ENCODE assay signal across 8 cellular contexts in genomic region chr20:63381781-63382431, GRCh38. TPM values are rescaled to one million over a fixed set of nuclear protein-coding genes. Genes with fewer than 3 reads are reported as not detected.
DNase-seq lines count a peak whose midpoint lies in the region; ATAC-seq and TF ChIP-seq lines count a peak whose summit lies in the region.

No MANE protein-coding gene starts in this region.

- H2BK15ac ChIP-seq in mesendoderm (replicated peaks; ENCODE audit: low read depth): no peak overlapping the region

- POLR2A ChIA-PET in CD8-positive, alpha-beta memory T cell (lab: Charles Lee): no interaction called here

- H3K4ac ChIP-seq in mesendoderm (ENCODE audit: low read depth, low read length): no peak overlapping the region

- no peak overlapping the region for H4K5ac ChIP-seq in mesendoderm (ENCODE audit: low read length)

- TF ChIP-seq CTCF in cardiac muscle cell (IDR thresholded peaks at IDR 0.05; ENCODE audit: low read depth, low read length): peak; percentile 96

- no peak overlapping the region for H3K23ac ChIP-seq in mesendoderm (ENCODE audit: low read length)

- H2BK5ac ChIP-seq in mesendoderm (ENCODE audit: low read length): no peak overlapping the region

- peaks cover 6 to 11% (median 9%) of the 10 kb centered on the region in 5 donors for H3K9me3 Mint-ChIP-seq in CD8-positive, alpha-beta memory T cell

- H3K27me3 Mint-ChIP-seq in CD8-positive, alpha-beta memory T cell: peaks cover 17 to 24% of the 10 kb centered on the region in 2 donors

- WGBS in mesendoderm (ENCODE audit: extremely low coverage, insufficient coverage, low lambda C conversion rate): no CpG with 5 or more reads among the region's 22 CpGs

- H2BK120ac ChIP-seq in mesendoderm (ENCODE audit: low read depth, low read length): no peak overlapping the region

- no peak overlapping the region for H3K4me3 Mint-ChIP-seq in CD8-positive, alpha-beta memory T cell

- H3K4me1 ChIP-seq in CD8-positive, alpha-beta memory T cell (ENCODE audit: insufficient read depth, low read length): no peaks in the 10 kb centered on the region
- H3K4me1 ChIP-seq in cardiac muscle cell (ENCODE audit: low read depth): peaks cover 9% of the 10 kb centered on the region
- no peaks in the 10 kb centered on the region for H3K4me1 ChIP-seq in mesendoderm (ENCODE audit: control insufficient read depth, low read depth, low read length)

- H3K9me3 ChIP-seq in CD8-positive, alpha-beta memory T cell (ENCODE audit: low read length): no peaks in the 10 kb centered on the region
- no peaks in the 10 kb centered on the region for H3K9me3 ChIP-seq in cardiac muscle cell (ENCODE audit: low read depth)

- no peak overlapping the region for H3K27ac ChIP-seq in CD8-positive, alpha-beta memory T cell (ENCODE audit: low read depth, low read length)
- H3K27ac ChIP-seq in cardiac muscle cell: no peak overlapping the region
- H3K27ac ChIP-seq in mesendoderm (ENCODE audit: low read depth, low read length): no peak overlapping the region

- H3K79me2 ChIP-seq in mesendoderm (ENCODE audit: control insufficient read depth, insufficient read depth, low read length): no peaks in the 10 kb centered on the region

- H3K36me3 ChIP-seq in CD8-positive, alpha-beta memory T cell (ENCODE audit: insufficient read depth, low read length): no peaks in the 10 kb centered on the region
- no peaks in the 10 kb centered on the region for H3K36me3 ChIP-seq in cardiac muscle cell
- no peaks in the 10 kb centered on the region for H3K36me3 ChIP-seq in mesendoderm (ENCODE audit: control insufficient read depth, insufficient read depth, low read length)

- H4K8ac ChIP-seq in mesendoderm (ENCODE audit: low read depth, low read length): no peak overlapping the region

- no peak for ATAC-seq in HG02981 (IDR thresholded peaks at IDR 0.05; ENCODE audit: unreplicated experiment)

- H3K56ac ChIP-seq in mesendoderm (ENCODE audit: low read length): no peak overlapping the region

- peak in 3 of 5 donors; percentile 19 to 24 (median 21) for DNase-seq in CD8-positive, alpha-beta memory T cell
- DNase-seq in KBM-7 (peak; percentile 34), cardiac muscle cell (ENCODE audit: low read depth in 1 of 2, low spot score in 1 of 2) (peak in 1 of 2 donors; percentile 62), kidney tubule cell (ENCODE audit: low spot score) (no peak), mesendoderm (no peak)
- DNase-seq in activated T-cell treated with anti-CD3 and anti-CD28 coated beads, Interleukin-2, amount 50 U/mL, for 48 hours: peak; percentile 57 to 61
- DNase-seq in stimulated activated CD4-positive, alpha-beta T cell treated with anti-CD3 and anti-CD28 coated beads, Interleukin-2, amount 100 ng/mL, for 48 hours: peak; percentile 35 to 41

- H3K27ac Mint-ChIP-seq in CD8-positive, alpha-beta memory T cell: no peak overlapping the region

- H3K27me3 ChIP-seq in CD8-positive, alpha-beta memory T cell (ENCODE audit: insufficient read depth, low read length, poor library complexity, severe bottlenecking): peaks cover 6% of the 10 kb centered on the region
- H3K27me3 ChIP-seq in cardiac muscle cell: peaks cover 3% of the 10 kb centered on the region
- H3K27me3 ChIP-seq in mesendoderm (ENCODE audit: insufficient read depth, low read length, poor library complexity): no peaks in the 10 kb centered on the region

- H2AK5ac ChIP-seq in mesendoderm (ENCODE audit: low read length): no peak overlapping the region

- no peak overlapping the region for H3K18ac ChIP-seq in mesendoderm (ENCODE audit: low read length)

- CTCF ChIA-PET in CD8-positive, alpha-beta memory T cell (lab: Charles Lee): interaction anchor here (1.2 to 3.0 kb wide), 4 partner anchors 11 to 159 kb away, joined by 3 to 19 read pairs (median 3); no protein-coding TSS in a partner anchor

- H3K4me3 ChIP-seq in CD8-positive, alpha-beta memory T cell (ENCODE audit: low read length): no peak overlapping the region
- H3K4me3 ChIP-seq in cardiac muscle cell: no peak overlapping the region
- H3K4me3 ChIP-seq in mesendoderm (ENCODE audit: low read length): no peak overlapping the region

- no peak overlapping the region for H3K4me2 ChIP-seq in mesendoderm (ENCODE audit: low read length)

- no peaks in the 10 kb centered on the region for H3K79me1 ChIP-seq in mesendoderm (ENCODE audit: low read length)

- no peak overlapping the region for H3K9ac ChIP-seq in mesendoderm (ENCODE audit: low read length)

- H3K36me3 Mint-ChIP-seq in CD8-positive, alpha-beta memory T cell: no peaks in the 10 kb centered on the region

- in situ Hi-C loops in KBM-7 (cut with MboI; ENCODE audit: low pct_unique_long_range_greater_than_20kb, low sequenced_read_pairs): no loop called here

- no peaks in the 10 kb centered on the region for H3K4me1 Mint-ChIP-seq in CD8-positive, alpha-beta memory T cell

RNA-seq across cellular contexts. Expression of gene CHRNA4, which starts 20.8 kb away (rescaled TPM):
- not detected for total RNA-seq in CD8-positive, alpha-beta memory T cell
- polyA plus RNA-seq in CD8-positive, alpha-beta memory T cell: not detected
- total RNA-seq in cardiac muscle cell: 0.11 and 0.15 TPM in 2 replicates
- polyA plus RNA-seq in cardiac muscle cell: not detected in 2 replicates
- polyA plus RNA-seq in mesendoderm (2013, experiment 1 of 2): 0.15 TPM
- 0.13 TPM for polyA plus RNA-seq in mesendoderm (2013, experiment 2 of 2)

Comparison
In these comparisons a context has a peak if more than half of its experiments do, and no peak if none do; other contexts are left out.
1. DNase-seq: peak in CD8-positive, alpha-beta memory T cell (3 of 5), KBM-7 (single experiment), activated T-cell treated with anti-CD3 and anti-CD28 coated beads, Interleukin-2, amount 50 U/mL, for 48 hours (2 of 2) and stimulated activated CD4-positive, alpha-beta T cell treated with anti-CD3 and anti-CD28 coated beads, Interleukin-2, amount 100 ng/mL, for 48 hours (2 of 2); none in kidney tubule cell (single experiment) and mesendoderm (single experiment).